In genomic region chr4:27049101-27049829, GRCh38 we compare ENCODE assay signal across 20 cellular contexts.
DNase-seq lines count a peak whose midpoint lies in the region; ATAC-seq, FAIRE-seq and TF ChIP-seq lines count a peak whose summit lies in the region.
"Had no signal": no experiment of that assay in that cellular context is flagged by ENCODE, and none has a peak within 500 bp of the region (broad histone marks: within the 10 kb centered on the region; RNA-seq: fewer than 3 reads in every experiment).

No MANE protein-coding gene starts in this region.

- in situ Hi-C loops in HepG2 (cut with HindIII; ENCODE audit: extremely low pct_ligation_motif_present, low pct_unique_long_range_greater_than_20kb): loop anchor here (5.0 kb wide), 1 partner anchor 268 kb away; no protein-coding TSS in a partner anchor

- H3K4me2 ChIP-seq in HepG2 (ENCODE audit: low read depth, low read length): no peak overlapping the region
- H3K4me2 ChIP-seq in astrocyte (ENCODE audit: low read length): peak overlapping the region; percentile 81

- H3K27me3 Mint-ChIP-seq in astrocyte (ENCODE audit: low read depth, unreplicated experiment): no peaks in the 10 kb centered on the region

- H3K27me3 ChIP-seq in HepG2 (ENCODE audit: control insufficient read depth in 1 of 2, insufficient read depth in 2 of 2, low read length in 2 of 2) (peaks cover 3 to 41% of the 10 kb centered on the region in 2 experiments; a peak in 3 of 5 replicates), right lobe of liver (no peaks in the 10 kb centered on the region), astrocyte (ENCODE audit: insufficient read depth, low read length) (peaks cover 14% of the 10 kb centered on the region), heart left ventricle (peaks cover 0 to 22% (median 0%) of the 10 kb centered on the region in 9 donors)
- H3K27me3 ChIP-seq: cardiac muscle cell had no signal

- intact Hi-C loops in HepG2 (cut with micrococcal nuclease; ENCODE audit: unreplicated experiment) (loop anchor here (5.0 kb wide), 1 partner anchor 128 kb away; no protein-coding TSS in a partner anchor), right lobe of liver (cut with DNase I) (no loop called here), heart left ventricle (cut with DNase I) (loop anchor here in 5 of 10 donors (5.0 to 10.0 kb wide), 3 partner anchors 266 to 586 kb away; no protein-coding TSS in a partner anchor)

- no TSS peak for BruUV-seq in HepG2 (replicated peaks; lab: Mats Ljungman, UMichigan)

- H4K20me1 ChIP-seq in HepG2 (ENCODE audit: insufficient read depth, low read length): no peaks in the 10 kb centered on the region
- no peaks in the 10 kb centered on the region for H4K20me1 ChIP-seq in astrocyte (ENCODE audit: insufficient read depth, low read length)

- POLR2A ChIA-PET in HepG2 (lab: Yijun Ruan, JAX): no interaction called here

- H3K4me3 Mint-ChIP-seq in astrocyte (ENCODE audit: unreplicated experiment): no peak overlapping the region

- H3K36me3 ChIP-seq in HepG2 (replicated peaks in 1 of 2; ENCODE audit: control insufficient read depth in 1 of 2, insufficient read depth in 2 of 2, low read length in 2 of 2): no peaks in the 10 kb centered on the region
- H3K36me3 ChIP-seq in right lobe of liver: no peaks in the 10 kb centered on the region
- no peaks in the 10 kb centered on the region for H3K36me3 ChIP-seq in astrocyte (ENCODE audit: insufficient read depth, low read length)
- no peaks in the 10 kb centered on the region for H3K36me3 ChIP-seq in heart left ventricle
- H3K36me3 ChIP-seq: cardiac muscle cell, thoracic aorta had no signal

- FAIRE-seq in HepG2 (lab: Jason Lieb, UNC): no peak
- FAIRE-seq in astrocyte (lab: Jason Lieb, UNC): no peak
- FAIRE-seq: GM18507 had no signal

- H3K27ac ChIP-seq in HepG2 (ENCODE audit: extremely low read length, insufficient read depth, low read length) (no peak overlapping the region), right lobe of liver (no peak overlapping the region), astrocyte (ENCODE audit: low read depth, low read length) (no peak overlapping the region), heart left ventricle (no peak overlapping the region), caudate nucleus (ENCODE audit: low read depth, low read length) (no peak overlapping the region)
- H3K27ac ChIP-seq: cardiac muscle cell, thoracic aorta had no signal

- TF ChIP-seq EP300 in HepG2 (IDR thresholded peaks at IDR 0.05; ENCODE audit: low read depth in 2 of 2, low read length in 2 of 2): no peak
- TF ChIP-seq EP300 in HepG2 (CRISPR knock-in tag; IDR thresholded peaks at IDR 0.05; ENCODE audit: borderline replicate concordance): no peak

- no peak for DNase-seq in HepG2 (ENCODE audit: low spot score)
- DNase-seq in right lobe of liver: no peak
- no peak for DNase-seq in astrocyte (ENCODE audit: low read depth)
- peak; percentile 55 for DNase-seq in mesenteric fat pad (ENCODE audit: low spot score)
- no peak for DNase-seq in heart left ventricle
- DNase-seq in stimulated activated naive CD4-positive, alpha-beta T cell treated with Interleukin-2 at 50 U/mL for 16 hours (lab: John Stamatoyannopoulos, UW): no peak
- DNase-seq in caudate nucleus (lab: John Stamatoyannopoulos, UW): no peak
- no peak for DNase-seq in NCI-H226
- DNase-seq: activated CD4-positive, alpha-beta T cell treated with anti-CD3 and anti-CD28 coated beads, Interleukin-2, amount 50 U/mL, for 4 hours; activated naive CD8-positive, alpha-beta T cell treated with anti-CD3 and anti-CD28 coated beads, Interleukin-2, amount 10 ng/mL, durations not matched to agents 7 days and 5 days; activated T-cell treated with anti-CD3 and anti-CD28 coated beads, Interleukin-2, amount 50 U/mL, for 24 hours; effector CD4-positive, alpha-beta T cell had no signal

- H3K4me3 ChIP-seq in HepG2 (replicated peaks in 1 of 3; ENCODE audit: insufficient read depth in 1 of 3, low read depth in 2 of 3, low read length in 3 of 3): no peak overlapping the region
- H3K4me3 ChIP-seq in right lobe of liver: no peak overlapping the region
- H3K4me3 ChIP-seq in astrocyte (ENCODE audit: insufficient read depth, low read depth, low read length): peak overlapping the region; percentile 54
- no peak overlapping the region for H3K4me3 ChIP-seq in heart left ventricle
- H3K4me3 ChIP-seq: cardiac muscle cell, lung had no signal

- CTCF ChIA-PET in HepG2 (lab: Yijun Ruan, JAX; ENCODE audit: low intra/inter-chr PET ratio, low total read pairs): interaction anchor here (3.0 kb wide), 1 partner anchor 269 kb away, joined by 18 read pairs; no protein-coding TSS in a partner anchor

- ATAC-seq in HepG2: no peak
- no peak for ATAC-seq in right lobe of liver
- ATAC-seq in heart left ventricle: no peak
- ATAC-seq: naive thymus-derived CD8-positive, alpha-beta T cell had no signal

- no peak for TF ChIP-seq RAD21 in HepG2 (CRISPR knock-in tag; IDR thresholded peaks at IDR 0.05)

- H3K4me1 Mint-ChIP-seq in astrocyte (ENCODE audit: low read depth, unreplicated experiment): peaks cover 6% of the 10 kb centered on the region

- no peaks in the 10 kb centered on the region for H3K36me3 Mint-ChIP-seq in astrocyte (ENCODE audit: low read depth, unreplicated experiment)
- H3K36me3 Mint-ChIP-seq: activated naive CD8-positive, alpha-beta T cell treated with anti-CD3 and anti-CD28 coated beads, Interleukin-2, amount 10 ng/mL, durations not matched to agents 7 days and 5 days; immature natural killer cell had no signal

- no peak overlapping the region for H3K9ac ChIP-seq in HepG2 (ENCODE audit: insufficient read depth, low read depth, low read length)
- H3K9ac ChIP-seq in astrocyte (ENCODE audit: low read length): peak overlapping the region; percentile 28

- peaks cover 3% of the 10 kb centered on the region for H3K9me3 Mint-ChIP-seq in astrocyte (ENCODE audit: unreplicated experiment)
- H3K9me3 Mint-ChIP-seq: activated naive CD8-positive, alpha-beta T cell treated with anti-CD3 and anti-CD28 coated beads, Interleukin-2, amount 10 ng/mL, durations not matched to agents 7 days and 5 days; immature natural killer cell had no signal

- TF ChIP-seq POLR2A in HepG2 (IDR thresholded peaks at IDR 0.05; ENCODE audit: insufficient read depth in 1 of 2, low read depth in 2 of 2, low read length in 2 of 2) (no peak), right lobe of liver (IDR thresholded peaks at IDR 0.05) (no peak), heart left ventricle (IDR thresholded peaks at IDR 0.05) (no peak)

- H3K4me1 ChIP-seq in HepG2 (ENCODE audit: insufficient read depth, low read length) (no peaks in the 10 kb centered on the region; the same call in 1 of the 2 replicates), right lobe of liver (peaks cover 0 to 27% (median 2%) of the 10 kb centered on the region in 4 donors), astrocyte (ENCODE audit: insufficient read depth, low read length) (peaks cover 4% of the 10 kb centered on the region), heart left ventricle (peaks cover 0 to 9% (median 0%) of the 10 kb centered on the region in 12 donors)

- H3K79me2 ChIP-seq in HepG2 (ENCODE audit: insufficient read depth, low read length) (no peaks in the 10 kb centered on the region), astrocyte (ENCODE audit: insufficient read depth, low read length) (no peaks in the 10 kb centered on the region)

- H3K9me3 ChIP-seq in HepG2 (ENCODE audit: low read length): no peaks in the 10 kb centered on the region
- H3K9me3 ChIP-seq in right lobe of liver: no peaks in the 10 kb centered on the region
- H3K9me3 ChIP-seq in astrocyte (ENCODE audit: insufficient read depth, low read depth, low read length): no peaks in the 10 kb centered on the region
- H3K9me3 ChIP-seq in heart left ventricle: peaks cover 0 to 2% (median 0%) of the 10 kb centered on the region in 12 donors
- H3K9me3 ChIP-seq: thoracic aorta had no signal

- no peak overlapping the region for H3K27ac Mint-ChIP-seq in astrocyte (ENCODE audit: unreplicated experiment)
- H3K27ac Mint-ChIP-seq: activated naive CD8-positive, alpha-beta T cell treated with anti-CD3 and anti-CD28 coated beads, Interleukin-2, amount 10 ng/mL, durations not matched to agents 7 days and 5 days; activated T-cell treated with anti-CD3 and anti-CD28 coated beads, Interleukin-2, amount 50 U/mL, for 24 hours; CD8-positive, alpha-beta memory T cell; immature natural killer cell; progenitor cell of endocrine pancreas had no signal

- H2AFZ ChIP-seq in HepG2 (ENCODE audit: low read length) (no peak overlapping the region), astrocyte (ENCODE audit: low read depth, low read length) (peak overlapping the region; percentile 25)

- TF ChIP-seq CTCF in HepG2 (CRISPR knock-in tag; IDR thresholded peaks at IDR 0.05) (no peak), right lobe of liver (IDR thresholded peaks at IDR 0.05) (no peak), astrocyte (IDR thresholded peaks at IDR 0.05; ENCODE audit: insufficient read depth, low read depth, low read length) (no peak), heart left ventricle (IDR thresholded peaks at IDR 0.05) (no peak)

- WGBS in HepG2 (ENCODE audit: low lambda C conversion rate): 7% methylated on average over 7 of the region's 11 CpGs
- WGBS in right lobe of liver (ENCODE audit: insufficient coverage, low coverage, low lambda C conversion rate, missing lambda C conversion rate): 45% methylated on average over 8 of the region's 11 CpGs
- 59 to 65% (median 64%) methylated on average over 11 of the region's 11 CpGs for WGBS in heart left ventricle, 4 donors

TF ChIP-seq in HepG2, 621 proteins besides CTCF, POLR2A, EP300 and RAD21:
- TF ChIP-seq ARID3A (IDR thresholded peaks at IDR 0.05; ENCODE audit: low read depth, low read length) (no peak), CBX2 (IDR thresholded peaks at IDR 0.05; ENCODE audit: low read depth, low read length) (peak; percentile 47; the same call in 1 of the 2 replicates), CBX2 (CRISPR knock-in tag; IDR thresholded peaks at IDR 0.05; ENCODE audit: low read depth) (no peak)
TF ChIP-seq in HepG2: peak in this region for 1.
